6 cellular contexts compared by ENCODE assay signal in the genomic region with DNA sequence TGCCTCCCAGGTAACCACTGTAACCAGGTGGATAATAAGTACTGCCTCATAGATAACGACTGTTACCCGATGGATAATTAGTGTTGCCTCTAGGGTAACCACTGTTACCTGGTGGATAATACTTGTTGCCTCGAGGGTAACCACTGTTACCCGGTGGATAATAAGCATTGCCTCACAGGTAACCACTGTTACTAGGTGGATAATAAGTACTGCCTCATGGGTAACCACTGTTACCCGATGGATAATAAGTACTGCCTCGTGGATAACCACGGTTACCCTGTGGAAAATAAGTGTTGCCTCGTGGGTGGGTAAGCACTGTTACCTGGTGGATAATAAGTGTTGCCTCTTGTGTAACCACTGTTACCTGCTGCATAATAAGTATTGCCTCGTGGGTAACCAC. TPM values are rescaled to one million over a fixed set of nuclear protein-coding genes. Genes with fewer than 3 reads are reported as not detected.
"Had no signal": no experiment of that assay in that cellular context is flagged by ENCODE, and none has a peak within 500 bp of the region (broad histone marks: within the 10 kb centered on the region; RNA-seq: fewer than 3 reads in every experiment).

No MANE protein-coding gene starts in this region.

RNA-seq across cellular contexts. Expression of a gene that starts 17.5 kb away (rescaled TPM):
- total RNA-seq: GM23338, H1, H9, HT-29, IMR-90, K562 had no signal
- polyA plus RNA-seq: GM23338, H1, IMR-90, K562 had no signal

RNA-seq across cellular contexts. Expression of a gene that starts 53.4 kb away (rescaled TPM):
- total RNA-seq: GM23338, H1, H9, HT-29, IMR-90, K562 had no signal
- polyA plus RNA-seq: GM23338, H1, IMR-90, K562 had no signal
